In genomic region chr10:132432176-132432540, GRCh38 we compare ENCODE assay signal across 19 cellular contexts. TPM values are rescaled to one million over a fixed set of nuclear protein-coding genes. Genes with fewer than 3 reads are reported as not detected.
DNase-seq lines count a peak whose midpoint lies in the region; ATAC-seq, FAIRE-seq and TF ChIP-seq lines count a peak whose summit lies in the region.
"Had no signal": no experiment of that assay in that cellular context is flagged by ENCODE, and none has a peak within 500 bp of the region (broad histone marks: within the 10 kb centered on the region; RNA-seq: fewer than 3 reads in every experiment).

No MANE protein-coding gene starts in this region.

- H3K9me2 ChIP-seq in Karpas-422 (replicated peaks; ENCODE audit: insufficient read depth, low read length) = no peaks in the 10 kb centered on the region

- H2BK5ac ChIP-seq in H1 (ENCODE audit: low read depth, low read length) = no peak overlapping the region
- peak overlapping the region; percentile 39 for H2BK5ac ChIP-seq in neuronal stem cell (ENCODE audit: low read length)

- H2BK12ac ChIP-seq in H1 (ENCODE audit: low read depth, low read length) (no peak overlapping the region), neuronal stem cell (ENCODE audit: low read length) (peak overlapping the region; percentile 41)

- no peak overlapping the region for H2BK20ac ChIP-seq in H1 (ENCODE audit: low read length)

- no peaks in the 10 kb centered on the region for H4K20me1 ChIP-seq in Karpas-422 (ENCODE audit: insufficient read depth, low read depth, low read length)
- peaks cover 0 to 13% of the 10 kb centered on the region in 2 experiments for H4K20me1 ChIP-seq in H1 (replicated peaks in 1 of 2; ENCODE audit: control insufficient read depth in 1 of 2, insufficient read depth in 2 of 2, low read length in 2 of 2)

- CTCF ChIA-PET in H1 (lab: Charles Lee; ENCODE audit: partially characterized antibody) = interaction anchor here (0.9 to 1.5 kb wide), 4 partner anchors 9 to 27 kb away, joined by 3 to 7 read pairs (median 3); no protein-coding TSS in a partner anchor

- H2BK120ac ChIP-seq in H1 (replicated peaks; ENCODE audit: low read depth, low read length) = no peak overlapping the region
- H2BK120ac ChIP-seq in neuronal stem cell (ENCODE audit: low read depth, low read length) = no peak overlapping the region

- DNase-seq in Right ventricle myocardium inferior (ENCODE audit: missing footprints) (peak; percentile 37), left ventricle myocardium superior (no peak), Karpas-422 (peak; percentile 60), H1 (ENCODE audit: low read depth in 1 of 2, low spot score in 2 of 2) (no peak), neuronal stem cell (ENCODE audit: low spot score) (no peak), colonic mucosa (no peak), G401 (ENCODE audit: low spot score) (no peak)
- DNase-seq: 8988T; AML-193; C1 segment of cervical spinal cord; Calu3; CD4-positive, alpha-beta T cell; DMS 273 treated with DMSO at 0.1 percent for 48 hours; GM23248; H7 had no signal

- intact Hi-C loops in Right ventricle myocardium inferior (cut with DNase I) = no loop called here
- intact Hi-C loops in left ventricle myocardium superior (cut with micrococcal nuclease) = no loop called here
- intact Hi-C loops in colonic mucosa (cut with DNase I) = no loop called here

- H3K4me1 ChIP-seq in Karpas-422 (ENCODE audit: low read length) (peaks cover 55% of the 10 kb centered on the region), H1 (replicated peaks in 1 of 4; ENCODE audit: control insufficient read depth in 3 of 4, insufficient read depth in 4 of 4, low read length in 3 of 4) (peaks cover 0 to 11% (median 1%) of the 10 kb centered on the region in 4 experiments; a peak in 4 of 7 replicates), neuronal stem cell (ENCODE audit: control insufficient read depth in 2 of 2, insufficient read depth in 1 of 2, low read depth in 1 of 2, low read length in 2 of 2) (peaks cover 0 to 9% of the 10 kb centered on the region in 2 donors), colonic mucosa (peaks cover 10% of the 10 kb centered on the region)

- H3K4ac ChIP-seq in H1 (replicated peaks; ENCODE audit: insufficient read length, low read depth, low read length) (no peak overlapping the region), neuronal stem cell (ENCODE audit: low read length) (no peak overlapping the region)

- no peak overlapping the region for H2BK15ac ChIP-seq in H1 (ENCODE audit: low read length)
- peak overlapping the region; percentile 87 for H2BK15ac ChIP-seq in neuronal stem cell (ENCODE audit: low read length)

- H2AK5ac ChIP-seq in H1 (ENCODE audit: low read depth, low read length) (no peak overlapping the region; the same call in 1 of the 2 replicates), neuronal stem cell (ENCODE audit: low read depth, low read length) (peak overlapping the region; percentile 96)

- H4K91ac ChIP-seq in H1 (replicated peaks; ENCODE audit: insufficient read length, low read length) (no peak overlapping the region), neuronal stem cell (ENCODE audit: low read depth, low read length, poor library complexity) (no peak overlapping the region)

- peak overlapping the region; percentile 92 for H3K27ac ChIP-seq in Karpas-422 (ENCODE audit: low read length)
- no peak overlapping the region for H3K27ac ChIP-seq in H1 (ENCODE audit: low read depth, low read length)
- no peak overlapping the region for H3K27ac ChIP-seq in neuronal stem cell (replicated peaks; ENCODE audit: low read length)
- no peak overlapping the region for H3K27ac ChIP-seq in colonic mucosa
- H3K27ac ChIP-seq: GM23248, HL-60 had no signal

- no peaks in the 10 kb centered on the region for H3K36me3 ChIP-seq in Karpas-422 (ENCODE audit: insufficient read depth, low read length)
- no peaks in the 10 kb centered on the region; a peak in 1 of 8 replicates for H3K36me3 ChIP-seq in H1 (ENCODE audit: control insufficient read depth in 2 of 4, insufficient read depth in 4 of 4, low read length in 3 of 4)
- peaks cover 0 to 3% of the 10 kb centered on the region in 2 donors for H3K36me3 ChIP-seq in neuronal stem cell (replicated peaks in 1 of 2; ENCODE audit: control insufficient read depth in 2 of 2, insufficient read depth in 2 of 2, low read length in 2 of 2)
- H3K36me3 ChIP-seq in colonic mucosa = no peaks in the 10 kb centered on the region

- no peak overlapping the region for H3K23ac ChIP-seq in H1 (ENCODE audit: insufficient read length)
- H3K23ac ChIP-seq in neuronal stem cell (ENCODE audit: low read depth, low read length, poor library complexity) = peak overlapping the region; percentile 31

- no peak overlapping the region for H4K5ac ChIP-seq in H1 (ENCODE audit: insufficient read length, low read depth, low read length)

- peak overlapping the region; percentile 25; the same call in 1 of the 2 replicates for H4K8ac ChIP-seq in H1 (ENCODE audit: extremely low read depth, insufficient read depth, low read length)
- H4K8ac ChIP-seq in neuronal stem cell (ENCODE audit: low read depth, low read length) = no peak overlapping the region

- ATAC-seq in Right ventricle myocardium inferior (no peak), left ventricle myocardium superior (no peak), HG03571 (IDR thresholded peaks at IDR 0.05; ENCODE audit: unreplicated experiment) (no peak)
- ATAC-seq: GM12878 had no signal

- H3K9ac ChIP-seq in Karpas-422 (ENCODE audit: low read length) (peak overlapping the region; percentile 57), H1 (replicated peaks in 1 of 4; ENCODE audit: extremely low read depth in 1 of 4, low read depth in 3 of 4, low read length in 3 of 4) (no peak overlapping the region), neuronal stem cell (ENCODE audit: low read depth, low read length, poor library complexity) (peak overlapping the region; percentile 44), colonic mucosa (ENCODE audit: low read depth in 2 of 2, low read length in 2 of 2) (no peak overlapping the region)
- H3K9ac ChIP-seq: GM23248 had no signal

- TF ChIP-seq POLR2A in H1 (IDR thresholded peaks at IDR 0.05; ENCODE audit: control extremely low read depth in 1 of 2, low read depth in 2 of 2, low read length in 2 of 2) = no peak

- 90% methylated on average over 3 of the region's 12 CpGs; no CpG with 5 or more reads in 1 of the 2 experiments for WGBS in H1 (ENCODE audit: extremely low coverage in 1 of 2, insufficient coverage in 1 of 2, insufficient read length in 1 of 2, insufficient replicate concordance in 2 of 2, low coverage in 1 of 2, low lambda C conversion rate in 2 of 2, missing lambda C conversion rate in 1 of 2), 2 experiments
- WGBS in neuronal stem cell (ENCODE audit: extremely low coverage in 2 of 2, insufficient read length in 2 of 2, insufficient replicate concordance in 1 of 2), 2 donors = no CpG with 5 or more reads among the region's 12 CpGs

- no peaks in the 10 kb centered on the region for H3K27me3 ChIP-seq in Karpas-422 (ENCODE audit: low read length)
- no peaks in the 10 kb centered on the region for H3K27me3 ChIP-seq in H1 (replicated peaks in 1 of 4; ENCODE audit: control insufficient read depth in 3 of 4, extremely low read depth in 1 of 4, insufficient read depth in 3 of 4, low read length in 3 of 4)
- H3K27me3 ChIP-seq in neuronal stem cell (ENCODE audit: control insufficient read depth in 3 of 3, insufficient read depth in 3 of 3, low read depth in 1 of 3, low read length in 3 of 3) = no peaks in the 10 kb centered on the region
- H3K27me3 ChIP-seq in colonic mucosa = no peaks in the 10 kb centered on the region

- no peak for TF ChIP-seq RAD21 in H1 (IDR thresholded peaks at IDR 0.05 in 1 of 2, conservative IDR thresholded peaks at IDR 0.05 in 1 of 2; ENCODE audit: low read depth in 2 of 2, low read length in 2 of 2)

- H2AFZ ChIP-seq in Karpas-422 (ENCODE audit: low read length) (no peak overlapping the region), H1 (ENCODE audit: low read length) (no peak overlapping the region), neuronal stem cell (ENCODE audit: low read length) (no peak overlapping the region)
- H2AFZ ChIP-seq: GM23248 had no signal

- TF ChIP-seq CTCF in H1 (IDR thresholded peaks at IDR 0.05; ENCODE audit: control extremely low read depth in 1 of 3, insufficient read depth in 1 of 3, low read depth in 1 of 3, low read length in 3 of 3) (no peak), colonic mucosa (IDR thresholded peaks at IDR 0.05) (no peak)

- peak overlapping the region; percentile 42 for H3K4me2 ChIP-seq in Karpas-422 (ENCODE audit: low read depth, low read length, poor library complexity, severe bottlenecking)
- H3K4me2 ChIP-seq in H1 (ENCODE audit: insufficient read depth in 1 of 2, low read depth in 2 of 2, low read length in 2 of 2) = no peak overlapping the region
- no peak overlapping the region for H3K4me2 ChIP-seq in neuronal stem cell (ENCODE audit: insufficient read depth, low read length, poor library complexity, severe bottlenecking)

- POLR2A ChIA-PET in H1 (lab: Charles Lee; ENCODE audit: partially characterized antibody) = interaction anchor here (1.0 to 1.7 kb wide), 5 partner anchors 9 to 25 kb away, joined by 3 to 5 read pairs (median 4); no protein-coding TSS in a partner anchor

- H3K14ac ChIP-seq in H1 (ENCODE audit: insufficient read length) = no peak overlapping the region
- H3K14ac ChIP-seq in neuronal stem cell (ENCODE audit: low read length) = no peak overlapping the region

- H3K79me2 ChIP-seq in Karpas-422 (ENCODE audit: low read length) = no peaks in the 10 kb centered on the region
- no peaks in the 10 kb centered on the region for H3K79me2 ChIP-seq in H1 (ENCODE audit: control insufficient read depth in 1 of 2, insufficient read depth in 2 of 2, low read length in 2 of 2)

- in situ Hi-C loops in G401 (cut with HindIII; ENCODE audit: low sequenced_read_pairs) = no loop called here

- H3K4me3 ChIP-seq in Karpas-422 (ENCODE audit: low read length) (peak overlapping the region; percentile 22; the same call in 1 of the 2 replicates), H1 (ENCODE audit: extremely low read depth in 1 of 4, insufficient read depth in 2 of 4, low read depth in 3 of 4, low read length in 4 of 4) (no peak overlapping the region), neuronal stem cell (ENCODE audit: low read length in 2 of 2) (no peak overlapping the region), colonic mucosa (no peak overlapping the region)
- H3K4me3 ChIP-seq: GM12878, GM23248 had no signal

- FAIRE-seq in H1 (lab: Jason Lieb, UNC) = no peak
- FAIRE-seq: GM12878, GM18507 had no signal

- TF ChIP-seq EP300 in H1 (IDR thresholded peaks at IDR 0.05; ENCODE audit: borderline replicate concordance in 1 of 2, low read depth in 2 of 2, low read length in 2 of 2) = no peak

- H3K56ac ChIP-seq in H1 (replicated peaks; ENCODE audit: insufficient read length, low read depth, low read length) = no peak overlapping the region

- H3K79me1 ChIP-seq in H1 (ENCODE audit: low read depth, low read length) = 0 out of 2 replicates have a peak, but pooled peaks cover 5% of the 10 kb centered on the region
- peaks cover 4% of the 10 kb centered on the region for H3K79me1 ChIP-seq in neuronal stem cell (ENCODE audit: low read depth, low read length)

- H3K9me3 ChIP-seq in Karpas-422 (ENCODE audit: low read length) = no peaks in the 10 kb centered on the region
- H3K9me3 ChIP-seq in H1 (ENCODE audit: insufficient read depth in 2 of 2, low read depth in 1 of 2, low read length in 1 of 2) = no peaks in the 10 kb centered on the region
- H3K9me3 ChIP-seq in neuronal stem cell (replicated peaks in 1 of 2; ENCODE audit: control insufficient read depth in 2 of 2, insufficient read depth in 1 of 2, low read depth in 1 of 2, low read length in 2 of 2) = no peaks in the 10 kb centered on the region
- no peaks in the 10 kb centered on the region for H3K9me3 ChIP-seq in colonic mucosa

- no peak overlapping the region for H3K18ac ChIP-seq in H1 (ENCODE audit: extremely low read depth, low read length)
- H3K18ac ChIP-seq in neuronal stem cell (ENCODE audit: low read length) = peak overlapping the region; percentile 84

- H3K23me2 ChIP-seq in H1 (ENCODE audit: low read depth, low read length) = peaks cover 11% of the 10 kb centered on the region; the same call in 1 of the 2 replicates

RNA-seq across cellular contexts. Expression of gene PWWP2B, which starts 35.2 kb away (rescaled TPM):
- total RNA-seq in Right ventricle myocardium inferior = 22.3 TPM
- 19.9 TPM for total RNA-seq in left ventricle myocardium superior
- total RNA-seq in Karpas-422 (2014; rRNA removed; shearing (Covaris generic); ENCODE audit: low replicate concordance) = 1.4 and 3.7 TPM in 2 replicates
- total RNA-seq in H1 (2021; fragmentation: NEBNext Ultra II Directional; extraction: Animal tissue kit (Norgen Biotek cat#: 25700)) = 10.8 and 11.0 TPM in 2 replicates
- polyA plus RNA-seq in H1 (2011; rRNA removed) = 5.3 and 9.4 TPM in 2 replicates
- 7.2 TPM for polyA plus RNA-seq in H1 (2011; cell fraction: cytosol; rRNA removed)
- polyA plus RNA-seq in H1 (2011; cell fraction: nucleus; rRNA removed) = 17.0 TPM
- polyA plus RNA-seq in H1 (2012, experiment 1 of 2) = 4.8 to 8.4 TPM (median 8.0 TPM) in 4 replicates
- 6.0 TPM for polyA plus RNA-seq in H1 (2012, experiment 2 of 2)
- polyA plus RNA-seq in H1 (2013, experiment 1 of 2) = 6.0 TPM
- 5.5 TPM for polyA plus RNA-seq in H1 (2013, experiment 2 of 2)
- 1.2 and 1.4 TPM in 2 replicates for polyA minus RNA-seq in H1 (2011; rRNA and poly(A)+ RNA removed)
- polyA minus RNA-seq in H1 (2011; cell fraction: cytosol; rRNA and poly(A)+ RNA removed) = 5.2 TPM
- polyA minus RNA-seq in H1 (2011; cell fraction: nucleus; rRNA and poly(A)+ RNA removed) = 7.0 TPM
- polyA plus RNA-seq in neuronal stem cell (2013, experiment 1 of 2) = 2.1 TPM
- 2.0 TPM for polyA plus RNA-seq in neuronal stem cell (2013, experiment 2 of 2)
- total RNA-seq in colonic mucosa = 10 to 100 TPM; 33.8 to 61.0 TPM
- total RNA-seq in G401 (2014; rRNA removed; shearing (Covaris generic)) = 24.5 and 27.6 TPM in 2 replicates

Comparison
In these comparisons a context has a peak if more than half of its experiments do, and no peak if none do; other contexts are left out.
1. DNase-seq: peak in Right ventricle myocardium inferior (single experiment) and Karpas-422 (single experiment); none in left ventricle myocardium superior (single experiment), H1 (0 of 2), neuronal stem cell (single experiment), colonic mucosa (single experiment) and G401 (single experiment).
2. H3K9ac ChIP-seq: peak in Karpas-422 (single experiment) and neuronal stem cell (single experiment); none in H1 (0 of 4) and colonic mucosa (0 of 2).